In the genomic region with DNA sequence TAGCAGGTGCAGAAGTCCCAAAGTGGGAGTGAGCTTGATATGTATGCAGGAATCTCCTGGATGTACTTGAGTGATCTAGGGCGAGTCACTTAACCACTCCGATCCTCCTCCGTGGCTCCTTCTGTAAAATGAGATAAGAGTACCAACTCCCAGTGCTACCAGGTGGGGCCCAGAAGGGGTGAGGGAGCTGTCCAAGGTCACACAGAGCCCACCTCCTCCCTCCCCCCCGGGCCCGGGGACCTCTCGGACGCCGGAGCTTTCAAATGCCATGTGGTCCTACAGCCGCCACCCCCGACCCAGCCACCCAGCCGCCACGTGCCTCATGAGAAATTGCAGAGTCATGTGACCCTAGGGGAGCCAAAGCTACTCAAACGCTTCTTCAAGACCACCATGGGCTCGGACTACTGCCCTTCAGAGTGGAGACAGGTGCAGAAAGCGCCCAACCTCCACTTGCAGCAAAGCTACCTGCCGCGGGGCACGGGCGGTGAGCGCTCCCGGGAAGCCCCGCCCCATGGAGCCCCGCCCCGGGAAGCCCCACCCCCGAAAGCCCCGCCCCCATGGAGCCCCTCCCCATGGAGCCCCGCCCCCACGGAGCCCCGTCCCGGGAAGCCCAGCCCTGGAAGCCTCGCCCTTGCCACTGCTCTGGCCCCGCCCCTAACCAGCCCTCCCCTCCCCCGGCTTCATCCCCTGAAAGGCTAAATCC, we compare ENCODE assay signal across 1 cellular context.
TF ChIP-seq lines count a peak whose summit lies in the region.

No MANE protein-coding gene starts in this region.

TF ChIP-seq in SK-N-SH, 30 proteins besides CTCF, POLR2A, EP300 and RAD21 (continued from another document):
- TF ChIP-seq, protein P1, sequence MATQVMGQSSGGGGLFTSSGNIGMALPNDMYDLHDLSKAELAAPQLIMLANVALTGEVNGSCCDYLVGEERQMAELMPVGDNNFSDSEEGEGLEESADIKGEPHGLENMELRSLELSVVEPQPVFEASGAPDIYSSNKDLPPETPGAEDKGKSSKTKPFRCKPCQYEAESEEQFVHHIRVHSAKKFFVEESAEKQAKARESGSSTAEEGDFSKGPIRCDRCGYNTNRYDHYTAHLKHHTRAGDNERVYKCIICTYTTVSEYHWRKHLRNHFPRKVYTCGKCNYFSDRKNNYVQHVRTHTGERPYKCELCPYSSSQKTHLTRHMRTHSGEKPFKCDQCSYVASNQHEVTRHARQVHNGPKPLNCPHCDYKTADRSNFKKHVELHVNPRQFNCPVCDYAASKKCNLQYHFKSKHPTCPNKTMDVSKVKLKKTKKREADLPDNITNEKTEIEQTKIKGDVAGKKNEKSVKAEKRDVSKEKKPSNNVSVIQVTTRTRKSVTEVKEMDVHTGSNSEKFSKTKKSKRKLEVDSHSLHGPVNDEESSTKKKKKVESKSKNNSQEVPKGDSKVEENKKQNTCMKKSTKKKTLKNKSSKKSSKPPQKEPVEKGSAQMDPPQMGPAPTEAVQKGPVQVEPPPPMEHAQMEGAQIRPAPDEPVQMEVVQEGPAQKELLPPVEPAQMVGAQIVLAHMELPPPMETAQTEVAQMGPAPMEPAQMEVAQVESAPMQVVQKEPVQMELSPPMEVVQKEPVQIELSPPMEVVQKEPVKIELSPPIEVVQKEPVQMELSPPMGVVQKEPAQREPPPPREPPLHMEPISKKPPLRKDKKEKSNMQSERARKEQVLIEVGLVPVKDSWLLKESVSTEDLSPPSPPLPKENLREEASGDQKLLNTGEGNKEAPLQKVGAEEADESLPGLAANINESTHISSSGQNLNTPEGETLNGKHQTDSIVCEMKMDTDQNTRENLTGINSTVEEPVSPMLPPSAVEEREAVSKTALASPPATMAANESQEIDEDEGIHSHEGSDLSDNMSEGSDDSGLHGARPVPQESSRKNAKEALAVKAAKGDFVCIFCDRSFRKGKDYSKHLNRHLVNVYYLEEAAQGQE (IDR thresholded peaks at IDR 0.05; ENCODE audit: low read depth, low read length): peak; percentile 84
- TF ChIP-seq, protein P2, sequence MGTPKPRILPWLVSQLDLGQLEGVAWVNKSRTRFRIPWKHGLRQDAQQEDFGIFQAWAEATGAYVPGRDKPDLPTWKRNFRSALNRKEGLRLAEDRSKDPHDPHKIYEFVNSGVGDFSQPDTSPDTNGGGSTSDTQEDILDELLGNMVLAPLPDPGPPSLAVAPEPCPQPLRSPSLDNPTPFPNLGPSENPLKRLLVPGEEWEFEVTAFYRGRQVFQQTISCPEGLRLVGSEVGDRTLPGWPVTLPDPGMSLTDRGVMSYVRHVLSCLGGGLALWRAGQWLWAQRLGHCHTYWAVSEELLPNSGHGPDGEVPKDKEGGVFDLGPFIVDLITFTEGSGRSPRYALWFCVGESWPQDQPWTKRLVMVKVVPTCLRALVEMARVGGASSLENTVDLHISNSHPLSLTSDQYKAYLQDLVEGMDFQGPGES (IDR thresholded peaks at IDR 0.05; ENCODE audit: low read depth, low read length): no peak
- TF ChIP-seq, protein P3, sequence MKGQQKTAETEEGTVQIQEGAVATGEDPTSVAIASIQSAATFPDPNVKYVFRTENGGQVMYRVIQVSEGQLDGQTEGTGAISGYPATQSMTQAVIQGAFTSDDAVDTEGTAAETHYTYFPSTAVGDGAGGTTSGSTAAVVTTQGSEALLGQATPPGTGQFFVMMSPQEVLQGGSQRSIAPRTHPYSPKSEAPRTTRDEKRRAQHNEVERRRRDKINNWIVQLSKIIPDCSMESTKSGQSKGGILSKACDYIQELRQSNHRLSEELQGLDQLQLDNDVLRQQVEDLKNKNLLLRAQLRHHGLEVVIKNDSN (IDR thresholded peaks at IDR 0.05; ENCODE audit: borderline replicate concordance, low read depth): peak; percentile 56; the same call in 1 of the 2 replicates
